Comparison of ENCODE assay signal across 21 cellular contexts in genomic region chr3:167718582-167718981, GRCh38.
"Had no signal": no experiment of that assay in that cellular context is flagged by ENCODE, and none has a peak within 500 bp of the region (broad histone marks: within the 10 kb centered on the region; RNA-seq: fewer than 3 reads in every experiment).

No MANE protein-coding gene starts in this region.

- H3K4me2 ChIP-seq: neural progenitor cell had no signal

- H3K4me1 ChIP-seq: right atrium auricular region, tibial artery, uterus had no signal

- H3K27ac Mint-ChIP-seq: endodermal cell; naive thymus-derived CD8-positive, alpha-beta T cell; neural progenitor cell had no signal

- H3K4me3 ChIP-seq: coronary artery, heart left ventricle, mucosa of descending colon, neural progenitor cell, ovary, right atrium auricular region, sigmoid colon, skin epidermis, tibial artery, upper lobe of left lung, uterus had no signal

- FAIRE-seq: frontal cortex, islet of Langerhans had no signal

- H3K27ac ChIP-seq: coronary artery, heart left ventricle, neural progenitor cell, ovary, right atrium auricular region, sigmoid colon, skin epidermis, tibial artery, upper lobe of left lung, uterus had no signal

- H3K9me3 Mint-ChIP-seq: naive thymus-derived CD8-positive, alpha-beta T cell had no signal

- H3K9ac ChIP-seq: neural progenitor cell had no signal

- H3K9me3 ChIP-seq: heart left ventricle, mucosa of descending colon, ovary, right atrium auricular region, sigmoid colon, tibial artery, upper lobe of left lung, uterus had no signal

- H3K27me3 ChIP-seq: heart left ventricle, neural progenitor cell, ovary, right atrium auricular region, sigmoid colon, tibial artery, upper lobe of left lung, uterus had no signal

- H3K27me3 Mint-ChIP-seq: naive thymus-derived CD8-positive, alpha-beta T cell had no signal

- H3K4me3 Mint-ChIP-seq: endodermal cell; naive thymus-derived CD8-positive, alpha-beta T cell; neural progenitor cell had no signal

- DNase-seq: effector CD4-positive, alpha-beta T cell; endodermal cell; heart left ventricle; hippocampal formation; kidney glomerular epithelial cell; mucosa of descending colon; naive thymus-derived CD8-positive, alpha-beta T cell; nucleus accumbens; ovary; sigmoid colon; stimulated activated CD4-positive, alpha-beta T cell treated with anti-CD3 and anti-CD28 coated beads, Interleukin-12 subunit alpha, Interleukin-12 subunit beta, amount 100 ng/mL, for 4 hours; stimulated activated naive CD4-positive, alpha-beta T cell treated with Interleukin-2 at 50 U/mL for 16 hours; tibial artery; upper lobe of left lung; uterus had no signal

- H2AFZ ChIP-seq: neural progenitor cell had no signal

- H3K36me3 ChIP-seq: ovary, uterus had no signal

- ATAC-seq: heart left ventricle; mucosa of descending colon; naive thymus-derived CD8-positive, alpha-beta T cell had no signal
